ENCODE assay signal across 19 cellular contexts in the genomic region with DNA sequence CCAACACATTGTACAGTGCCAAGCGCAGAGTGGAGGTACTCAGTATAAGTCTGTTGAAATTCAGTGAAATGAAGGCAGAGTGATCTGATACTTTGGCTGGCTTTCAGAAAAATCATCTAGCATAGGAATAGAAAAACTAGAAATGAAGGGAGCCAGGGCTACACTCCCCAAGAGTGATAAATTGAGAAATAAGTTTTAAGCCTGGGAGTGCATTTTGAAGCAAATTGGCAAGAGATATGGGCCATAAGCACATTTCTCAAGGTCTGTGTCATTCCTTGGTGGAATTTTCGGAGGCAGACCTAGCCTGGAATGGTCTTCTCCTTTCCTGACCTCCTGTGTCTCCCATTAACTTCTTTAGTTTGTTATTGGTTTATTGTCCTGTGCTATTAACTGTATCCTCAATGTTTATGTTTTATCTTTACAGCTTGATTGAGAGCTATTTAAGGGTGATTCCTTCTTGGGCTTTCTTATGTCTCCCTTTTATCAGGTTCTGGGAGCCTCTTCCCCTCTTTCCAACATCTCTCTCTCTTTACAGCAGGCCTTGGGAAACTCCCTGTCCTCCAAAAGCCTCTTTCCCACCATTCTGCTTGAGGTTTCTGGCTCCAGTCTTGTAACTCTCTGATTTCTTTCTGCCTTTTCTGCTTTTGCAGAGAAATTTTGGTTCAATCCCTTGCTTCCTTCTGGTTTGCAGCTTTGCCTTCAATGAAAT.
DNase-seq lines count a peak whose midpoint lies in the region; ATAC-seq, FAIRE-seq and TF ChIP-seq lines count a peak whose summit lies in the region.
"Had no signal": no experiment of that assay in that cellular context is flagged by ENCODE, and none has a peak within 500 bp of the region (broad histone marks: within the 10 kb centered on the region; RNA-seq: fewer than 3 reads in every experiment).

No MANE protein-coding gene starts in this region.

- no peak for TF ChIP-seq RAD21 in A549 (conservative IDR thresholded peaks at IDR 0.05 in 1 of 2, IDR thresholded peaks at IDR 0.05 in 1 of 2)

- H3K9me3 ChIP-seq in A549 (no peaks in the 10 kb centered on the region), lung (ENCODE audit: control insufficient read depth in 2 of 2, insufficient read depth in 1 of 2, low read length in 1 of 2) (no peaks in the 10 kb centered on the region)
- no peaks in the 10 kb centered on the region for H3K9me3 ChIP-seq in CD8-positive, alpha-beta memory T cell (ENCODE audit: low read length)
- H3K9me3 ChIP-seq: BLaER1 treated with 17β-estradiol and CSF1 and Interleukin-3, amounts not matched to agents 10 nM and 100 nM; uterus had no signal

- 61% methylated on average over 2 of the region's 2 CpGs for WGBS in A549 (ENCODE audit: missing lambda C conversion rate)
- 75 to 78% methylated on average over 2 of the region's 2 CpGs for WGBS in lung, 2 donors

- H3K27me3 Mint-ChIP-seq in CD8-positive, alpha-beta memory T cell: no peaks in the 10 kb centered on the region

- H3K27ac Mint-ChIP-seq in CD8-positive, alpha-beta memory T cell: no peak overlapping the region
- H3K27ac Mint-ChIP-seq: immature natural killer cell; natural killer cell; T-helper 2 cell treated with Interferon-gamma antibody and Interleukin-4, amounts not matched to agents 5 μg/mL and 100 μg/mL, for 36 hours had no signal

- H3K4me1 ChIP-seq in A549 (peaks cover 69% of the 10 kb centered on the region), lung (ENCODE audit: control insufficient read depth in 2 of 2, insufficient read depth in 2 of 2, low read length in 2 of 2) (peaks cover 0 to 3% of the 10 kb centered on the region in 2 donors)
- H3K4me1 ChIP-seq in CD8-positive, alpha-beta memory T cell (ENCODE audit: insufficient read depth, low read length): no peaks in the 10 kb centered on the region

- CTCF ChIA-PET in A549 (lab: Yijun Ruan, JAX): interaction anchor here (1.0 kb wide), 2 partner anchors 9 to 539 kb away, joined by 3 read pairs; no protein-coding TSS in a partner anchor
- CTCF ChIA-PET in CD8-positive, alpha-beta memory T cell (lab: Charles Lee): no interaction called here

- H3K4me3 ChIP-seq in A549 (no peak overlapping the region), lung (no peak overlapping the region)
- no peak overlapping the region for H3K4me3 ChIP-seq in CD8-positive, alpha-beta memory T cell (ENCODE audit: low read length)
- H3K4me3 ChIP-seq: BLaER1 treated with 17β-estradiol and CSF1 and Interleukin-3, amounts not matched to agents 10 nM and 100 nM; uterus had no signal

- H3K4me2 ChIP-seq in A549: peak overlapping the region; percentile 72
- H3K4me2 ChIP-seq: BLaER1 treated with 17β-estradiol and CSF1 and Interleukin-3, amounts not matched to agents 10 nM and 100 nM had no signal

- TF ChIP-seq EP300 in A549 (IDR thresholded peaks at IDR 0.05): no peak

- DNase-seq in A549 (ENCODE audit: low read depth in 1 of 2, low spot score in 1 of 2) (no peak), M059J (ENCODE audit: low read depth) (peak; percentile 67), epithelial cell of prostate (ENCODE audit: low read depth, low spot score) (no peak), lung (ENCODE audit: low spot score) (no peak), activated T-cell treated with anti-CD3 and anti-CD28 coated beads for 4 hours (no peak)
- DNase-seq in activated effector memory CD4-positive, alpha-beta T cell treated with anti-CD3 and anti-CD28 coated beads, Interleukin-2, amount 50 U/mL, for 16 hours: no peak
- DNase-seq in CD8-positive, alpha-beta memory T cell: no peak
- DNase-seq in stimulated activated naive CD4-positive, alpha-beta T cell (lab: John Stamatoyannopoulos, UW): no peak
- DNase-seq: activated CD4-positive, alpha-beta T cell treated with anti-CD3 and anti-CD28 coated beads, Interleukin-2, amount 50 U/mL, for 48 hours; activated gamma-delta T cell; central memory CD4-positive, alpha-beta T cell; immature natural killer cell; natural killer cell; NCI-H1105 treated with DMSO at 0.1 percent for 48 hours; NCI-H510A had no signal

- H3K27me3 ChIP-seq in lung (ENCODE audit: control insufficient read depth, insufficient read depth): no peaks in the 10 kb centered on the region
- H3K27me3 ChIP-seq in CD8-positive, alpha-beta memory T cell (ENCODE audit: insufficient read depth, low read length, poor library complexity, severe bottlenecking): no peaks in the 10 kb centered on the region
- H3K27me3 ChIP-seq: BLaER1 treated with 17β-estradiol and CSF1 and Interleukin-3, amounts not matched to agents 10 nM and 100 nM; uterus had no signal

- no peak overlapping the region for H3K4me3 Mint-ChIP-seq in CD8-positive, alpha-beta memory T cell
- H3K4me3 Mint-ChIP-seq: natural killer cell; T-helper 2 cell treated with Interferon-gamma antibody and Interleukin-4, amounts not matched to agents 5 μg/mL and 100 μg/mL, for 36 hours had no signal

- H3K4me1 Mint-ChIP-seq in CD8-positive, alpha-beta memory T cell: no peaks in the 10 kb centered on the region
- H3K4me1 Mint-ChIP-seq: immature natural killer cell, natural killer cell had no signal

- H3K27ac ChIP-seq in A549 (peak overlapping the region; percentile 63 to 89), epithelial cell of prostate (peak overlapping the region; percentile 96), lung (ENCODE audit: low read depth in 1 of 2, low read length in 1 of 2) (no peak overlapping the region)
- no peak overlapping the region for H3K27ac ChIP-seq in CD8-positive, alpha-beta memory T cell (ENCODE audit: low read depth, low read length)
- H3K27ac ChIP-seq: BLaER1 treated with 17β-estradiol and CSF1 and Interleukin-3, amounts not matched to agents 10 nM and 100 nM; uterus had no signal

- no peaks in the 10 kb centered on the region for H3K9me3 Mint-ChIP-seq in CD8-positive, alpha-beta memory T cell
- H3K9me3 Mint-ChIP-seq: T-helper 2 cell treated with Interferon-gamma antibody and Interleukin-4, amounts not matched to agents 5 μg/mL and 100 μg/mL, for 36 hours had no signal

- H3K36me3 ChIP-seq in lung (ENCODE audit: control insufficient read depth in 2 of 2, insufficient read depth in 2 of 2, low read length in 2 of 2): no peaks in the 10 kb centered on the region
- H3K36me3 ChIP-seq in CD8-positive, alpha-beta memory T cell (ENCODE audit: insufficient read depth, low read length): no peaks in the 10 kb centered on the region
- H3K36me3 ChIP-seq: BLaER1 treated with 17β-estradiol and CSF1 and Interleukin-3, amounts not matched to agents 10 nM and 100 nM; uterus had no signal

- ATAC-seq in A549: peak; percentile 54 to 62; a peak in 5 of 6 replicates
- ATAC-seq in lung (ENCODE audit: insufficient read depth, low FRiP score): peak; percentile 14
- ATAC-seq: natural killer cell had no signal

- TF ChIP-seq POLR2A in A549 (IDR thresholded peaks at IDR 0.05; ENCODE audit: low read length): no peak

- no peaks in the 10 kb centered on the region for H3K36me3 Mint-ChIP-seq in CD8-positive, alpha-beta memory T cell
- H3K36me3 Mint-ChIP-seq: immature natural killer cell, natural killer cell had no signal

- TF ChIP-seq CTCF in A549 (IDR thresholded peaks at IDR 0.05) (no peak), lung (IDR thresholded peaks at IDR 0.05; ENCODE audit: control extremely low read depth, extremely low read depth) (no peak)

- no peak for FAIRE-seq in A549 (lab: Jason Lieb, UNC)
- FAIRE-seq: G401.6 had no signal

- POLR2A ChIA-PET in A549 (lab: Yijun Ruan, JAX): interaction anchor here (1.5 kb wide), 1 partner anchor 48 kb away, joined by 5 read pairs; no protein-coding TSS in a partner anchor
- POLR2A ChIA-PET in CD8-positive, alpha-beta memory T cell (lab: Charles Lee): no interaction called here

TF ChIP-seq in A549, 52 proteins besides CTCF, POLR2A, EP300 and RAD21:
- TF ChIP-seq, protein P1, sequence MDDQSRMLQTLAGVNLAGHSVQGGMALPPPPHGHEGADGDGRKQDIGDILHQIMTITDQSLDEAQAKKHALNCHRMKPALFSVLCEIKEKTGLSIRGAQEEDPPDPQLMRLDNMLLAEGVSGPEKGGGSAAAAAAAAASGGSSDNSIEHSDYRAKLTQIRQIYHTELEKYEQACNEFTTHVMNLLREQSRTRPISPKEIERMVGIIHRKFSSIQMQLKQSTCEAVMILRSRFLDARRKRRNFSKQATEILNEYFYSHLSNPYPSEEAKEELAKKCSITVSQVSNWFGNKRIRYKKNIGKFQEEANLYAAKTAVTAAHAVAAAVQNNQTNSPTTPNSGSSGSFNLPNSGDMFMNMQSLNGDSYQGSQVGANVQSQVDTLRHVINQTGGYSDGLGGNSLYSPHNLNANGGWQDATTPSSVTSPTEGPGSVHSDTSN (IDR thresholded peaks at IDR 0.05): no peak
- TF ChIP-seq, protein P2, sequence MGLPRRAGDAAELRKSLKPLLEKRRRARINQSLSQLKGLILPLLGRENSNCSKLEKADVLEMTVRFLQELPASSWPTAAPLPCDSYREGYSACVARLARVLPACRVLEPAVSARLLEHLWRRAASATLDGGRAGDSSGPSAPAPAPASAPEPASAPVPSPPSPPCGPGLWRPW (IDR thresholded peaks at IDR 0.05): no peak
- TF ChIP-seq HOXB5 (CRISPR knock-in tag; IDR thresholded peaks at IDR 0.05): 0 out of 2 replicates have a peak, but pooled peaks have one; percentile 45
- no peak for TF ChIP-seq ZSCAN20 (CRISPR knock-in tag; IDR thresholded peaks at IDR 0.05)
- TF ChIP-seq RFX5 (IDR thresholded peaks at IDR 0.05): no peak
- TF ChIP-seq HOXB13 (CRISPR knock-in tag; IDR thresholded peaks at IDR 0.05; ENCODE audit: low read depth): peak; percentile 48; the same call in 1 of the 2 replicates
TF ChIP-seq in A549: peak in this region for 2.

Comparison
In these comparisons a context has a peak if more than half of its experiments do, and no peak if none do; other contexts are left out.
1. H3K27ac ChIP-seq: peak in A549 (2 of 2) and epithelial cell of prostate (single experiment); none in lung (0 of 2) and CD8-positive, alpha-beta memory T cell (single experiment).